19 cellular contexts compared by ENCODE assay signal in genomic region chr21:35573472-35574389, GRCh38.
"Had no signal": no experiment of that assay in that cellular context is flagged by ENCODE, and none has a peak within 500 bp of the region (broad histone marks: within the 10 kb centered on the region; RNA-seq: fewer than 3 reads in every experiment).

No MANE protein-coding gene starts in this region.

- DNase-seq: activated CD4-positive, alpha-beta T cell treated with anti-CD3 and anti-CD28 coated beads for 36 hours; activated CD8-positive, alpha-beta T cell treated with anti-CD3 and anti-CD28 coated beads for 36 hours; activated gamma-delta T cell; activated T-cell treated with anti-CD3 and anti-CD28 coated beads, Interleukin-2, amount 50 U/mL, for 4 hours; amygdala; brain microvascular endothelial cell; cortex of kidney; effector CD4-positive, alpha-beta T cell; lower lobe of right lung; right lobe of liver; spleen; stimulated activated CD4-positive, alpha-beta T cell treated with anti-CD3 and anti-CD28 coated beads, Interleukin-1b, Interleukin-23, amount 100 ng/mL, for 48 hours; stimulated activated naive CD8-positive, alpha-beta T cell treated with anti-CD3 and anti-CD28 coated beads, Interleukin-15, amount 100 ng/mL, for 72 hours; T-helper 17 cell; upper lobe of left lung; WERI-Rb-1 had no signal

- H3K27ac Mint-ChIP-seq: activated CD4-positive, alpha-beta T cell treated with anti-CD3 and anti-CD28 coated beads for 36 hours; activated CD8-positive, alpha-beta T cell treated with anti-CD3 and anti-CD28 coated beads for 36 hours; activated naive CD4-positive, alpha-beta T cell treated with anti-CD3 and anti-CD28 coated beads, Interleukin-2, amount 50 U/mL, for 72 hours; mesothelial cell of epicardium; T-helper 17 cell had no signal

- H3K27ac ChIP-seq: brain microvascular endothelial cell, esophagus muscularis mucosa, lower lobe of right lung, right lobe of liver, spleen, upper lobe of left lung, WERI-Rb-1 had no signal

- H3K36me3 ChIP-seq: brain microvascular endothelial cell, esophagus muscularis mucosa, lower lobe of right lung, right lobe of liver, spleen, upper lobe of left lung, WERI-Rb-1 had no signal

- H3K4me1 ChIP-seq: esophagus muscularis mucosa, lower lobe of right lung, spleen, upper lobe of left lung had no signal

- ATAC-seq: activated CD4-positive, alpha-beta T cell treated with anti-CD3 and anti-CD28 coated beads for 36 hours; activated CD8-positive, alpha-beta T cell treated with anti-CD3 and anti-CD28 coated beads for 36 hours; activated naive CD4-positive, alpha-beta T cell treated with anti-CD3 and anti-CD28 coated beads, Interleukin-2, amount 50 U/mL, for 72 hours; activated T-cell treated with anti-CD3 and anti-CD28 coated beads, Interleukin-2, amount 50 U/mL, for 4 hours; lower lobe of right lung; stimulated activated naive CD8-positive, alpha-beta T cell treated with anti-CD3 and anti-CD28 coated beads, Interleukin-15, amount 100 ng/mL, for 72 hours; T-helper 17 cell had no signal

- H3K4me3 ChIP-seq: esophagus muscularis mucosa, lower lobe of right lung, right lobe of liver, spleen, upper lobe of left lung had no signal

- H3K4me1 Mint-ChIP-seq: mesothelial cell of epicardium, T-helper 17 cell had no signal

- H3K9me3 ChIP-seq: esophagus muscularis mucosa, lower lobe of right lung, right lobe of liver, spleen, upper lobe of left lung had no signal

- H3K9me3 Mint-ChIP-seq: activated CD8-positive, alpha-beta T cell treated with anti-CD3 and anti-CD28 coated beads for 36 hours; activated T-cell treated with anti-CD3 and anti-CD28 coated beads, Interleukin-2, amount 50 U/mL, for 4 hours; mesothelial cell of epicardium had no signal

- H3K27me3 ChIP-seq: brain microvascular endothelial cell, esophagus muscularis mucosa, right lobe of liver, spleen, upper lobe of left lung had no signal

- H3K4me3 Mint-ChIP-seq: activated CD4-positive, alpha-beta T cell treated with anti-CD3 and anti-CD28 coated beads for 36 hours; activated CD8-positive, alpha-beta T cell treated with anti-CD3 and anti-CD28 coated beads for 36 hours; activated T-cell treated with anti-CD3 and anti-CD28 coated beads, Interleukin-2, amount 50 U/mL, for 4 hours; mesothelial cell of epicardium; stimulated activated naive CD8-positive, alpha-beta T cell treated with anti-CD3 and anti-CD28 coated beads, Interleukin-15, amount 100 ng/mL, for 72 hours; T-helper 17 cell had no signal

- H3K36me3 Mint-ChIP-seq: mesothelial cell of epicardium had no signal
